Comparison of ENCODE assay signal across 17 cellular contexts in genomic region chr6:53112871-53113270, GRCh38. TPM values are rescaled to one million over a fixed set of nuclear protein-coding genes. Genes with fewer than 3 reads are reported as not detected.
DNase-seq lines count a peak whose midpoint lies in the region; ATAC-seq and TF ChIP-seq lines count a peak whose summit lies in the region.
"Had no signal": no experiment of that assay in that cellular context is flagged by ENCODE, and none has a peak within 500 bp of the region (broad histone marks: within the 10 kb centered on the region; RNA-seq: fewer than 3 reads in every experiment).

No MANE protein-coding gene starts in this region.

- H3K4me1 ChIP-seq in KMS-11 (ENCODE audit: low read depth, poor library complexity, severe bottlenecking) (peaks cover 52% of the 10 kb centered on the region), A673 (ENCODE audit: insufficient read depth, low read length, poor library complexity, severe bottlenecking) (no peaks in the 10 kb centered on the region)
- H3K4me1 ChIP-seq: right atrium auricular region had no signal

- H3K4me2 ChIP-seq in KMS-11, result peak overlapping the region; percentile 6; the same call in 1 of the 2 replicates

- DNase-seq in RWPE1 (ENCODE audit: low spot score), result peak; percentile 55
- peak; percentile 37 for DNase-seq in kidney tubule cell (ENCODE audit: low spot score)
- no peak for DNase-seq in A673 (ENCODE audit: low spot score)
- DNase-seq in activated naive CD4-positive, alpha-beta T cell (lab: John Stamatoyannopoulos, UW), result no peak
- no peak for DNase-seq in stimulated activated CD8-positive, alpha-beta memory T cell treated with anti-CD3 and anti-CD28 coated beads, Interleukin-4, amount 100 ng/mL, for 48 hours
- DNase-seq: cerebellar nuclear complex; effector memory CD8-positive, alpha-beta T cell; SIG-M5; stimulated activated naive CD8-positive, alpha-beta T cell treated with anti-CD3 and anti-CD28 coated beads, Interleukin-15, amount 100 ng/mL, for 72 hours; T-helper 17 cell had no signal

- ATAC-seq in HG02973 (IDR thresholded peaks at IDR 0.05; ENCODE audit: unreplicated experiment), result no peak
- ATAC-seq: effector memory CD8-positive, alpha-beta T cell; T-helper 17 cell had no signal

- no peaks in the 10 kb centered on the region for H3K27me3 ChIP-seq in KMS-11 (ENCODE audit: insufficient read depth, low read depth)
- H3K27me3 ChIP-seq in A673 (replicated peaks; ENCODE audit: insufficient read depth, low read depth, low read length, poor library complexity), result no peaks in the 10 kb centered on the region
- H3K27me3 ChIP-seq: right atrium auricular region had no signal

- TF ChIP-seq CTCF in 22Rv1 (IDR thresholded peaks at IDR 0.05) (no peak), KMS-11 (conservative IDR thresholded peaks at IDR 0.05; ENCODE audit: low read depth, low read length) (no peak), RWPE1 (conservative IDR thresholded peaks at IDR 0.05; ENCODE audit: low read depth) (no peak), A673 (conservative IDR thresholded peaks at IDR 0.05; ENCODE audit: low read depth, low read length) (no peak)

- H3K9me3 ChIP-seq in A673 (ENCODE audit: low read depth, low read length, poor library complexity, severe bottlenecking), result no peaks in the 10 kb centered on the region
- H3K9me3 ChIP-seq: right atrium auricular region had no signal

- POLR2A ChIA-PET in RWPE1 (lab: Yijun Ruan, JAX; ENCODE audit: low non-redundant PET), result no interaction called here
- POLR2A ChIA-PET in A673 (lab: Charles Lee; ENCODE audit: low non-redundant PET), result no interaction called here

- H3K4me3 ChIP-seq in KMS-11 (IDR thresholded peaks at IDR 0.05; ENCODE audit: insufficient read depth, low read depth, low read length), result no peak overlapping the region
- no peak overlapping the region for H3K4me3 ChIP-seq in A673 (ENCODE audit: low read depth, low read length, poor library complexity, severe bottlenecking)
- H3K4me3 ChIP-seq: right atrium auricular region had no signal

- CTCF ChIA-PET in RWPE1 (lab: Yijun Ruan, JAX) (no interaction called here), A673 (lab: Charles Lee) (no interaction called here)

- H3K9ac ChIP-seq in KMS-11, result no peak overlapping the region

- no peak overlapping the region for H2AFZ ChIP-seq in KMS-11 (ENCODE audit: low read depth)

- H3K36me3 ChIP-seq in KMS-11 (ENCODE audit: insufficient read depth), result no peaks in the 10 kb centered on the region
- no peaks in the 10 kb centered on the region for H3K36me3 ChIP-seq in A673 (ENCODE audit: insufficient read depth, low read length, poor library complexity, severe bottlenecking)
- H3K36me3 ChIP-seq: right atrium auricular region had no signal

- BruUV-seq in A673 (replicated peaks; lab: Mats Ljungman, UMichigan), result no TSS peak

- H3K27ac ChIP-seq in 22Rv1 (peak overlapping the region; percentile 83), KMS-11 (no peak overlapping the region), RWPE1 (peak overlapping the region; percentile 53), A673 (ENCODE audit: low read depth, low read length, poor library complexity, severe bottlenecking) (no peak overlapping the region)
- H3K27ac ChIP-seq: right atrium auricular region had no signal

- H4K20me1 ChIP-seq in KMS-11 (ENCODE audit: insufficient read depth), result no peaks in the 10 kb centered on the region

- no peaks in the 10 kb centered on the region for H3K79me2 ChIP-seq in KMS-11 (ENCODE audit: insufficient read depth, low read depth)

- intact Hi-C loops in A673 (cut with micrococcal nuclease; ENCODE audit: unreplicated experiment), result no loop called here

RNA-seq across cellular contexts. Expression of gene GCM1, which starts 35.8 kb away (rescaled TPM):
- 0.17 and 0.24 TPM in 2 replicates for total RNA-seq in A673 (2021)
- total RNA-seq: activated T-helper 2 cell treated with anti-CD3 and anti-CD28 coated beads, Interferon-gamma antibody, Interleukin-2, Interleukin-4, amounts not matched to agents 10 μg/mL and 5 μg/mL and 100 μg/mL, durations not matched to agents 14 hours and 24 hours and 36 hours; mesothelial cell of epicardium; right atrium auricular region; urinary bladder had no signal

RNA-seq across cellular contexts. Expression of gene FBXO9, which starts 47.7 kb away (rescaled TPM):
- 76.7 and 82.5 TPM in 2 replicates for total RNA-seq in A673 (2021)

RNA-seq across cellular contexts. Expression of gene CILK1, which starts 51.2 kb away (rescaled TPM):
- total RNA-seq in A673 (2021), result 15.7 and 16.1 TPM in 2 replicates

Comparison
In these comparisons a context has a peak if more than half of its experiments do, and no peak if none do; other contexts are left out.
1. H3K27ac ChIP-seq: peak in 22Rv1 (single experiment) and RWPE1 (single experiment); none in KMS-11 (single experiment) and A673 (single experiment).
2. DNase-seq: peak in RWPE1 (single experiment) and kidney tubule cell (single experiment); none in A673 (single experiment), activated naive CD4-positive, alpha-beta T cell (0 of 4) and stimulated activated CD8-positive, alpha-beta memory T cell treated with anti-CD3 and anti-CD28 coated beads, Interleukin-4, amount 100 ng/mL, for 48 hours (single experiment).